ENCODE assay signal across 9 cellular contexts in the genomic region with DNA sequence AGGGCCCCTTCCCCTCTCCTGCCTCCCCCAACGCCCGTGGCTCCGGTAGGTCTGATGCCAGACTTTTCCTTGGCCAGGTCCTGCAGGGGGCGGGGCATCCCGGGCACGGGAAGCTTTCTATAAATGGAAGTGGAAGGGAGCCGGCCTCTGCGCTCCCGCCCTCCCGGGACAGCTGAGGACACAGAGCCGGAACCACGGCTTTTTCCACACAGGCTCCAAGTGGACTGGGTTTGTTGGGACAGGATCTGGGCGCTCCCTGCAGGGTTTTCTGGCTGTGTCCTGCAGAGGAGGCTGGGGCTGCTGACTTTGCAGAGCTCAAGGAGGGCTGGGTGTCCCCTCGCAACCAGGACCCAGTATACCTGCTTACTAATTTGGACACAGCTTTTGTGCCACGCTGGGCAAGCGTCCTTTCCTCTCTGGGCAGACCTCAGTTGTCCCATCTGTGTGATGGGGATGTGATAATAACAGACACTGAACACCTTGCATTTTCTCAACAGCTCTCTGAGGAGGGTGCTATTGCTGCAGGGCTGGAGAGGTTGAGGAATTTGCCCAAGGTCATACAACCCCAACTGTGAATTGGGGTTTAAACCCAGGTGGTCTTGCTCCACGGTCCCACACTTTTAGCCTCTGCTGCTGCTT. TPM values are rescaled to one million over a fixed set of nuclear protein-coding genes. Genes with fewer than 3 reads are reported as not detected.
DNase-seq lines count a peak whose midpoint lies in the region; ATAC-seq and TF ChIP-seq lines count a peak whose summit lies in the region.
"Had no signal": no experiment of that assay in that cellular context is flagged by ENCODE, and none has a peak within 500 bp of the region (broad histone marks: within the 10 kb centered on the region; RNA-seq: fewer than 3 reads in every experiment).

No MANE protein-coding gene starts in this region.

- H3K4me3 Mint-ChIP-seq in osteocyte (ENCODE audit: unreplicated experiment), result peak overlapping the region; percentile 18

- H3K4me1 Mint-ChIP-seq in osteocyte (ENCODE audit: unreplicated experiment), result peaks cover 28% of the 10 kb centered on the region

- peak overlapping the region; percentile 100 for H3K27ac ChIP-seq in RWPE2 (ENCODE audit: poor library complexity, severe bottlenecking)

- H3K36me3 Mint-ChIP-seq in osteocyte (ENCODE audit: unreplicated experiment), result no peaks in the 10 kb centered on the region

- H3K9me3 ChIP-seq in RWPE2 (ENCODE audit: severe bottlenecking), result no peaks in the 10 kb centered on the region

- peaks cover 31% of the 10 kb centered on the region for H3K4me1 ChIP-seq in RWPE2 (ENCODE audit: insufficient read depth, poor library complexity, severe bottlenecking)

- peaks cover 67% of the 10 kb centered on the region for H3K36me3 ChIP-seq in RWPE2 (ENCODE audit: low read depth)

- DNase-seq in H4 (ENCODE audit: low spot score) (peak; percentile 69), RWPE2 (ENCODE audit: low spot score) (no peak), foreskin fibroblast (peak; percentile 66 to 86), osteocyte (ENCODE audit: extremely low spot score, unreplicated experiment) (no peak), T-helper 1 cell (no peak)

- H3K27me3 ChIP-seq in RWPE2 (ENCODE audit: insufficient read depth, poor library complexity, severe bottlenecking), result no peaks in the 10 kb centered on the region

- H3K4me3 ChIP-seq in RWPE2 (ENCODE audit: severe bottlenecking), result peak overlapping the region; percentile 81
- no peak overlapping the region for H3K4me3 ChIP-seq in foreskin fibroblast (ENCODE audit: low read depth in 1 of 2, low read length in 2 of 2)

- H3K27ac Mint-ChIP-seq in osteocyte (ENCODE audit: unreplicated experiment), result peak overlapping the region; percentile 89

- no peaks in the 10 kb centered on the region for H3K9me3 Mint-ChIP-seq in osteocyte (ENCODE audit: unreplicated experiment)

- H3K27me3 Mint-ChIP-seq in osteocyte (ENCODE audit: unreplicated experiment), result no peaks in the 10 kb centered on the region

- ATAC-seq in RWPE2 (ENCODE audit: low read depth) (peak; percentile 29; the same call in 2 of the 3 replicates), GM21515 (IDR thresholded peaks at IDR 0.05; ENCODE audit: unreplicated experiment) (no peak), GM19395 (IDR thresholded peaks at IDR 0.05; ENCODE audit: unreplicated experiment) (no peak), GM21619 (IDR thresholded peaks at IDR 0.05; ENCODE audit: unreplicated experiment) (no peak)

- no peak for TF ChIP-seq CTCF in RWPE2 (IDR thresholded peaks at IDR 0.05; ENCODE audit: poor library complexity, severe bottlenecking)
- TF ChIP-seq CTCF in foreskin fibroblast (IDR thresholded peaks at IDR 0.05; ENCODE audit: low read depth, low read length), result no peak
- TF ChIP-seq CTCF in osteocyte (IDR thresholded peaks at IDR 0.05), result peak; percentile 21

RNA-seq across cellular contexts. Expression of a gene that starts 1.8 kb away (rescaled TPM):
- not detected in 2 replicates for total RNA-seq in H4 (2014; rRNA removed; shearing (Covaris generic))
- 0.21 and 0.73 TPM in 2 replicates for total RNA-seq in osteocyte
- total RNA-seq: frontal cortex had no signal

RNA-seq across cellular contexts. Expression of a gene that starts 56.4 kb away (rescaled TPM):
- total RNA-seq in H4 (2014; rRNA removed; shearing (Covaris generic)), result 6.2 and 7.2 TPM in 2 replicates
- total RNA-seq in osteocyte, result 2,074 and 2,132 TPM in 2 replicates

Comparison
In these comparisons a context has a peak if more than half of its experiments do, and no peak if none do; other contexts are left out.
1. DNase-seq: peak in H4 (single experiment) and foreskin fibroblast (2 of 2); none in RWPE2 (single experiment), osteocyte (single experiment) and T-helper 1 cell (0 of 5).
2. RNA of a gene that starts 56.4 kb away (total RNA-seq): 2,074 to 2,132 TPM in osteocyte; 6.2 to 7.2 TPM in H4; every median in the first group is over 100 times any median in the second.